ENCODE assay signal across 11 cellular contexts in genomic region chr4:8238515-8239053, GRCh38. TPM values are rescaled to one million over a fixed set of nuclear protein-coding genes. Genes with fewer than 3 reads are reported as not detected.
DNase-seq lines count a peak whose midpoint lies in the region; ATAC-seq and TF ChIP-seq lines count a peak whose summit lies in the region.
"Had no signal": no experiment of that assay in that cellular context is flagged by ENCODE, and none has a peak within 500 bp of the region (broad histone marks: within the 10 kb centered on the region; RNA-seq: fewer than 3 reads in every experiment).

No MANE protein-coding gene starts in this region.

- no peak overlapping the region for H3K27ac Mint-ChIP-seq in osteocyte (ENCODE audit: unreplicated experiment)

- H3K36me3 Mint-ChIP-seq in osteocyte (ENCODE audit: unreplicated experiment), result peaks cover 1% of the 10 kb centered on the region

- TF ChIP-seq CTCF in choroid plexus epithelial cell (conservative IDR thresholded peaks at IDR 0.05; ENCODE audit: low read depth, low read length), result peak; percentile 49
- TF ChIP-seq CTCF in osteocyte (IDR thresholded peaks at IDR 0.05), result peak; percentile 40

- no peaks in the 10 kb centered on the region for H3K9me3 Mint-ChIP-seq in osteocyte (ENCODE audit: unreplicated experiment)

- H3K4me1 Mint-ChIP-seq in osteocyte (ENCODE audit: unreplicated experiment), result peaks cover 13% of the 10 kb centered on the region

- H3K4me3 ChIP-seq in choroid plexus epithelial cell (ENCODE audit: low read depth, low read length), result no peak overlapping the region

- DNase-seq in DMS53 (lab: John Stamatoyannopoulos, UW) (peak; percentile 80), DMS53 treated with DMSO at 0.1 percent for 48 hours (lab: John Stamatoyannopoulos, UW; ENCODE audit: unreplicated experiment) (no peak), choroid plexus epithelial cell (ENCODE audit: low read depth) (no peak), osteocyte (ENCODE audit: extremely low spot score, unreplicated experiment) (no peak), cerebellum (ENCODE audit: low spot score) (no peak)
- no peak for DNase-seq in stimulated activated CD4-positive, alpha-beta T cell treated with anti-CD3 and anti-CD28 coated beads, Interleukin-12 subunit alpha, Interleukin-12 subunit beta, amount 100 ng/mL, for 4 hours
- DNase-seq: hypothalamus, NCI-H1105 had no signal

- no peaks in the 10 kb centered on the region for H3K27me3 Mint-ChIP-seq in osteocyte (ENCODE audit: unreplicated experiment)

- ATAC-seq in HG02759 (IDR thresholded peaks at IDR 0.05; ENCODE audit: unreplicated experiment) (peak; percentile 35), HG02588 (IDR thresholded peaks at IDR 0.05; ENCODE audit: unreplicated experiment) (no peak)

- no peak overlapping the region for H3K4me3 Mint-ChIP-seq in osteocyte (ENCODE audit: unreplicated experiment)

RNA-seq across cellular contexts. Expression of gene HTRA3, which starts 31.0 kb away (rescaled TPM):
- 0.16 and 0.37 TPM in 2 replicates for total RNA-seq in osteocyte
- total RNA-seq in cerebellum, result 2.4 TPM
- total RNA-seq: A172 had no signal

RNA-seq across cellular contexts. Expression of gene SH3TC1, which starts 39.5 kb away (rescaled TPM):
- total RNA-seq in osteocyte, result 0.70 and 1.6 TPM in 2 replicates
- 5.6 TPM for total RNA-seq in cerebellum
